Comparison of ENCODE assay signal across 12 cellular contexts in the genomic region with DNA sequence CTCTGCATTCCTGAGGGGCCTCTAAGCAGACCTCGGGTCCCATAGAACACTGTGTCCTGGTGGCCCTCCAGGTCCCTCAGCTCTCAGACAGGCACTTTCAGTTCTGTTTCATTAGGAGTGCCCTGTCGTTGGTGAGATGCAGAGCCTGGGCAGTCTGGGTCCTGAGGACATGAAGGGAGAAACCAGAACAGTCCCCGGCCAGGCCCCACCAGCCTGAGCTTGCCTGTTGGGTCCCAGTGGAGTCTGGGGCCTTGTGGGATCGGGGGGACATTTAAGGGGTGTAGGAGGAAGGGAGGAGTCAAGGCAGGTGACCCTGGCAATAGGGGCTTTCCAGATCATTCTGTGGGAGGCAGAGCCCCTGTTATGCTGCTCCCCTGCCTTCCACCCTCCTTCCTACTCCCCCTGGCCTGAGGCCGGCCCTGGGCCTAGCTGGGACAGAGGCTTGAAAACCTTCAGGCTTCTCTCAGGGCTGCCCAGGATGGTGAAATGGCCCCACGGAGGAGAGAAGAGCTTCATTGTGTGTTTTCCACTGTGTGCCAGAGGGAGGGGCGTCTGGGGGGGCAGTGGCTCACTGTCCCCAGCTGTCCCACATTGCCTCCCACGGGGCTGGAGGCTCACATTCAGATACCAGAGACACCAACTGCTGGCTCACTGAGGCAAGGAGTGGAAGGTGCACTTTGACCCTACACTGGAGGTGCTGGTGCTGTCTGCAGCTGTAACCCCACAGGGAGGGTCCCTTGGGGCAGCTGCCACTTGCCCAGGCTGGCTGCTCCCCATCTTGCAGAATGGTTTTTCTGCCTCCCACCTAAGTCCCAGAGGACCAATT. TPM values are rescaled to one million over a fixed set of nuclear protein-coding genes. Genes with fewer than 3 reads are reported as not detected.
A peak's percentile ranks its signal among the peaks of the same experiment; 100 is the strongest.
DNase-seq lines count a peak whose midpoint lies in the region; ATAC-seq and TF ChIP-seq lines count a peak whose summit lies in the region.
"Had no signal": no experiment of that assay in that cellular context is flagged by ENCODE, and none has a peak within 500 bp of the region (broad histone marks: within the 10 kb centered on the region; RNA-seq: fewer than 3 reads in every experiment).

No MANE protein-coding gene starts in this region.

- ATAC-seq in GM18867 (IDR thresholded peaks at IDR 0.05; ENCODE audit: unreplicated experiment) (peak; percentile 36), HG02571 (IDR thresholded peaks at IDR 0.05; ENCODE audit: unreplicated experiment) (peak; percentile 38)
- no peak for ATAC-seq in activated CD4-positive, alpha-beta T cell treated with anti-CD3 and anti-CD28 coated beads for 36 hours

- H3K9me3 ChIP-seq in Peyer's patch (no peaks in the 10 kb centered on the region), colonic mucosa (no peaks in the 10 kb centered on the region), tibial artery (no peaks in the 10 kb centered on the region)
- H3K9me3 ChIP-seq: mucosa of descending colon had no signal

- H3K4me3 Mint-ChIP-seq in activated CD4-positive, alpha-beta T cell treated with anti-CD3 and anti-CD28 coated beads for 36 hours = no peak overlapping the region
- no peak overlapping the region for H3K4me3 Mint-ChIP-seq in activated naive CD4-positive, alpha-beta T cell treated with anti-CD3 and anti-CD28 coated beads, Interleukin-2, amount 10 ng/mL, durations not matched to agents 7 days and 5 days
- H3K4me3 Mint-ChIP-seq: activated T-cell treated with anti-CD3 and anti-CD28 coated beads, Interleukin-2, amount 50 U/mL, for 24 hours had no signal

- intact Hi-C loops in colonic mucosa (cut with DNase I) = no loop called here
- intact Hi-C loops in activated CD4-positive, alpha-beta T cell treated with anti-CD3 and anti-CD28 coated beads for 36 hours (cut with DNase I, micrococcal nuclease) = no loop called here
- intact Hi-C loops in tibial artery (cut with DNase I; ENCODE audit: low total_unique reads) = no loop called here

- peaks cover 18% of the 10 kb centered on the region for H3K4me1 Mint-ChIP-seq in activated CD4-positive, alpha-beta T cell treated with anti-CD3 and anti-CD28 coated beads for 36 hours
- H3K4me1 Mint-ChIP-seq in activated naive CD4-positive, alpha-beta T cell treated with anti-CD3 and anti-CD28 coated beads, Interleukin-2, amount 10 ng/mL, durations not matched to agents 7 days and 5 days = peaks cover 17% of the 10 kb centered on the region

- TF ChIP-seq CTCF in Peyer's patch (IDR thresholded peaks at IDR 0.05) (no peak), colonic mucosa (IDR thresholded peaks at IDR 0.05) (no peak), tibial artery (IDR thresholded peaks at IDR 0.05) (no peak)

- DNase-seq in Peyer's patch (no peak), colonic mucosa (no peak), tibial artery (no peak)
- DNase-seq in activated CD4-positive, alpha-beta T cell treated with anti-CD3 and anti-CD28 coated beads for 36 hours = no peak
- DNase-seq in activated naive CD4-positive, alpha-beta T cell treated with anti-CD3 and anti-CD28 coated beads, Interleukin-2, amount 10 ng/mL, durations not matched to agents 7 days and 5 days = no peak
- DNase-seq: activated T-cell treated with anti-CD3 and anti-CD28 coated beads, Interleukin-2, amount 50 U/mL, for 24 hours; GDM1; mucosa of descending colon had no signal

- H3K27me3 Mint-ChIP-seq in activated CD4-positive, alpha-beta T cell treated with anti-CD3 and anti-CD28 coated beads for 36 hours = no peaks in the 10 kb centered on the region
- H3K27me3 Mint-ChIP-seq in activated naive CD4-positive, alpha-beta T cell treated with anti-CD3 and anti-CD28 coated beads, Interleukin-2, amount 10 ng/mL, durations not matched to agents 7 days and 5 days = peaks cover 31% of the 10 kb centered on the region
- H3K27me3 Mint-ChIP-seq: activated T-cell treated with anti-CD3 and anti-CD28 coated beads, Interleukin-2, amount 50 U/mL, for 24 hours had no signal

- no peak overlapping the region for H3K27ac Mint-ChIP-seq in activated CD4-positive, alpha-beta T cell treated with anti-CD3 and anti-CD28 coated beads for 36 hours
- no peak overlapping the region for H3K27ac Mint-ChIP-seq in activated naive CD4-positive, alpha-beta T cell treated with anti-CD3 and anti-CD28 coated beads, Interleukin-2, amount 10 ng/mL, durations not matched to agents 7 days and 5 days
- H3K27ac Mint-ChIP-seq: activated T-cell treated with anti-CD3 and anti-CD28 coated beads, Interleukin-2, amount 50 U/mL, for 24 hours had no signal

- POLR2A ChIA-PET in activated CD4-positive, alpha-beta T cell treated with anti-CD3 and anti-CD28 coated beads for 36 hours (lab: Charles Lee) = interaction anchor here (0.5 kb wide), 1 partner anchor 354 kb away, joined by 4 read pairs; no protein-coding TSS in a partner anchor

- H3K4me3 ChIP-seq in Peyer's patch (peak overlapping the region in 1 of 4 donors; percentile 3), skin epidermis (no peak overlapping the region), colonic mucosa (no peak overlapping the region), tibial artery (no peak overlapping the region)
- H3K4me3 ChIP-seq: mucosa of descending colon had no signal

- no peak for TF ChIP-seq POLR2A in Peyer's patch (IDR thresholded peaks at IDR 0.05)

- H3K36me3 ChIP-seq in Peyer's patch (no peaks in the 10 kb centered on the region), colonic mucosa (no peaks in the 10 kb centered on the region), tibial artery (no peaks in the 10 kb centered on the region)

- H3K9me3 Mint-ChIP-seq in activated CD4-positive, alpha-beta T cell treated with anti-CD3 and anti-CD28 coated beads for 36 hours (ENCODE audit: low read depth) = no peaks in the 10 kb centered on the region
- H3K9me3 Mint-ChIP-seq in activated naive CD4-positive, alpha-beta T cell treated with anti-CD3 and anti-CD28 coated beads, Interleukin-2, amount 10 ng/mL, durations not matched to agents 7 days and 5 days = no peaks in the 10 kb centered on the region
- H3K9me3 Mint-ChIP-seq: activated T-cell treated with anti-CD3 and anti-CD28 coated beads, Interleukin-2, amount 50 U/mL, for 24 hours had no signal

- peak overlapping the region in 3 of 4 donors; percentile 16 to 46 (median 31) for H3K27ac ChIP-seq in Peyer's patch
- peak overlapping the region in 13 of 21 experiments; percentile 8 to 72 (median 32) for H3K27ac ChIP-seq in skin epidermis
- H3K27ac ChIP-seq in colonic mucosa = no peak overlapping the region
- H3K27ac ChIP-seq in tibial artery = no peak overlapping the region

- CTCF ChIA-PET in activated CD4-positive, alpha-beta T cell treated with anti-CD3 and anti-CD28 coated beads for 36 hours (lab: Charles Lee) = interaction anchor here (0.5 kb wide), 1 partner anchor 638 kb away, joined by 3 read pairs; no protein-coding TSS in a partner anchor
- CTCF ChIA-PET in activated naive CD4-positive, alpha-beta T cell treated with anti-CD3 and anti-CD28 coated beads, Interleukin-2, amount 10 ng/mL, durations not matched to agents 7 days and 5 days (lab: Charles Lee) = no interaction called here

- no peak overlapping the region for H3K9ac ChIP-seq in colonic mucosa (ENCODE audit: low read depth in 2 of 2, low read length in 2 of 2)

- H3K27me3 ChIP-seq in Peyer's patch (no peaks in the 10 kb centered on the region), colonic mucosa (no peaks in the 10 kb centered on the region), tibial artery (no peaks in the 10 kb centered on the region)

- peaks cover 0 to 11% (median 0%) of the 10 kb centered on the region in 4 donors for H3K4me1 ChIP-seq in Peyer's patch
- no peaks in the 10 kb centered on the region for H3K4me1 ChIP-seq in colonic mucosa
- H3K4me1 ChIP-seq in tibial artery = no peaks in the 10 kb centered on the region

- no peaks in the 10 kb centered on the region for H3K36me3 Mint-ChIP-seq in activated CD4-positive, alpha-beta T cell treated with anti-CD3 and anti-CD28 coated beads for 36 hours (ENCODE audit: low read depth)
- H3K36me3 Mint-ChIP-seq in activated naive CD4-positive, alpha-beta T cell treated with anti-CD3 and anti-CD28 coated beads, Interleukin-2, amount 10 ng/mL, durations not matched to agents 7 days and 5 days = no peaks in the 10 kb centered on the region

RNA-seq across cellular contexts. Expression of a gene that starts 26.6 kb away (rescaled TPM):
- total RNA-seq in Peyer's patch (not detected), colonic mucosa (not detected)
- not detected for total RNA-seq in activated CD4-positive, alpha-beta T cell treated with anti-CD3 and anti-CD28 coated beads for 36 hours
- total RNA-seq: endothelial cell of umbilical vein, mucosa of descending colon had no signal

RNA-seq across cellular contexts. Expression of a gene that starts 37.7 kb away (rescaled TPM):
- 100 to 1,000 TPM in 3 of 4 donors, 10 to 100 TPM in 1; 97.4 to 431 (median 280) TPM for total RNA-seq in Peyer's patch
- 100 to 1,000 TPM; 273 to 375 TPM for total RNA-seq in colonic mucosa
- 10 to 100 TPM; 51.1 to 54.0 TPM for total RNA-seq in activated CD4-positive, alpha-beta T cell treated with anti-CD3 and anti-CD28 coated beads for 36 hours

RNA-seq across cellular contexts. Expression of a gene that starts 52.0 kb away (rescaled TPM):
- 10 to 100 TPM in 2 of 4 donors, 1 to 10 TPM in 2; 2.8 to 21.5 (median 8.6) TPM for total RNA-seq in Peyer's patch
- total RNA-seq in colonic mucosa = 1 to 10 TPM; 1.1 to 1.8 TPM
- total RNA-seq in activated CD4-positive, alpha-beta T cell treated with anti-CD3 and anti-CD28 coated beads for 36 hours = under 1 TPM; 0.05 to 0.09 TPM
- total RNA-seq: endothelial cell of umbilical vein had no signal

RNA-seq across cellular contexts. Expression of a gene that starts 59.7 kb away (rescaled TPM):
- total RNA-seq in Peyer's patch (100 to 1,000 TPM in 1 of 4 donors, 10 to 100 TPM in 3; 63.9 to 690 (median 70.4) TPM), colonic mucosa (100 to 1,000 TPM; 109 to 136 TPM)
- total RNA-seq in activated CD4-positive, alpha-beta T cell treated with anti-CD3 and anti-CD28 coated beads for 36 hours = 10 to 100 TPM; 17.8 to 18.5 TPM

Comparison
In these comparisons a context has a peak if more than half of its experiments do, and no peak if none do; other contexts are left out.
1. H3K27ac ChIP-seq: peak in Peyer's patch (3 of 4) and skin epidermis (13 of 21); none in colonic mucosa (single experiment) and tibial artery (0 of 2).